Comparison of ENCODE assay signal across 7 cellular contexts in the genomic region with DNA sequence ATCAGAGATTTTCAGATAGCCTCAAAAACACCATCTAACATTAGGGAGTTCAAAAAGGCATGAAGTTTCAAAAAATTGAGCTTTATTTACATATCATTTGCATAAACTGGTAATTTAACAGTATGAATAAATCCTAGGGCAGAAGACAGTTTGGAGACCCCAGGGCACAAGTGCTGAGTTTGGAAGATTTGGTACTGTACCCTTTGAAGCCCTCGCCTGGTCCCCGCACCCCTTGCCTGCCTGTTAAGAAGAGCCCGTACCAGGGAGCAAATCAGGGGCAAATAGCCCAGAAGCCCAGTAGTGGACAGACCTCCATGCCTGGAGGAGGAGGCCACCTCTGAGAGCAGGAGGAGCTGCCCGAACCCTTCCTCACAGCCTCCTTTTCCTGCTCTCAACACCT. TPM values are rescaled to one million over a fixed set of nuclear protein-coding genes. Genes with fewer than 3 reads are reported as not detected.
"Had no signal": no experiment of that assay in that cellular context is flagged by ENCODE, and none has a peak within 500 bp of the region (broad histone marks: within the 10 kb centered on the region; RNA-seq: fewer than 3 reads in every experiment).

No MANE protein-coding gene starts in this region.

RNA-seq across cellular contexts. Expression of a gene that starts 24.8 kb away (rescaled TPM):
- total RNA-seq: GM23248, H4, H7, HepG2, HFFc6, HT1080 had no signal
- polyA plus RNA-seq: GM23248, HepG2, IgD-negative memory B cell had no signal
